Comparison of ENCODE assay signal across 1 cellular context in genomic region chr1:37593726-37594125, GRCh38.
TF ChIP-seq lines count a peak whose summit lies in the region.

No MANE protein-coding gene starts in this region.

TF ChIP-seq in HepG2, 621 proteins besides CTCF, POLR2A, EP300 and RAD21:
- no peak for TF ChIP-seq ARID2 (CRISPR knock-in tag; IDR thresholded peaks at IDR 0.05; ENCODE audit: borderline replicate concordance)
- TF ChIP-seq SP140L (CRISPR knock-in tag; IDR thresholded peaks at IDR 0.05; ENCODE audit: borderline replicate concordance) = no peak
- no peak for TF ChIP-seq ZNF720 (CRISPR knock-in tag; IDR thresholded peaks at IDR 0.05)
- TF ChIP-seq ELF3 (CRISPR knock-in tag; IDR thresholded peaks at IDR 0.05) = no peak
- no peak for TF ChIP-seq DNMT3B (CRISPR knock-in tag; conservative IDR thresholded peaks at IDR 0.05)
- TF ChIP-seq ADNP (CRISPR knock-in tag; IDR thresholded peaks at IDR 0.05) = no peak
- TF ChIP-seq ZNF292 (CRISPR knock-in tag; IDR thresholded peaks at IDR 0.05; ENCODE audit: borderline replicate concordance, low read depth) = no peak
- TF ChIP-seq MAFG (CRISPR knock-in tag; IDR thresholded peaks at IDR 0.05) = no peak
- TF ChIP-seq RFXANK (CRISPR knock-in tag; IDR thresholded peaks at IDR 0.05) = no peak
- no peak for TF ChIP-seq ZNF547 (CRISPR knock-in tag; IDR thresholded peaks at IDR 0.05)
- no peak for TF ChIP-seq IKZF4 (CRISPR knock-in tag; IDR thresholded peaks at IDR 0.05; ENCODE audit: borderline replicate concordance, low read depth, not compliant biosample characterization)
- no peak for TF ChIP-seq TEF (CRISPR knock-in tag; IDR thresholded peaks at IDR 0.05)
- no peak for TF ChIP-seq ZFY (CRISPR knock-in tag; IDR thresholded peaks at IDR 0.05)
- no peak for TF ChIP-seq ZNF670 (CRISPR knock-in tag; IDR thresholded peaks at IDR 0.05; ENCODE audit: borderline replicate concordance)
- TF ChIP-seq RAD51 (IDR thresholded peaks at IDR 0.05; ENCODE audit: borderline replicate concordance) = no peak
- no peak for TF ChIP-seq EEA1 (CRISPR knock-in tag; IDR thresholded peaks at IDR 0.05; ENCODE audit: borderline replicate concordance)
- no peak for TF ChIP-seq CREB1 (IDR thresholded peaks at IDR 0.05)
- no peak for TF ChIP-seq CREB1 (CRISPR knock-in tag; IDR thresholded peaks at IDR 0.05)
